In genomic region chr9:13607746-13608445, GRCh38 we compare ENCODE assay signal across 15 cellular contexts.
DNase-seq lines count a peak whose midpoint lies in the region; ATAC-seq, FAIRE-seq and TF ChIP-seq lines count a peak whose summit lies in the region.
"Had no signal": no experiment of that assay in that cellular context is flagged by ENCODE, and none has a peak within 500 bp of the region (broad histone marks: within the 10 kb centered on the region; RNA-seq: fewer than 3 reads in every experiment).

No MANE protein-coding gene starts in this region.

- H3K4me3 ChIP-seq in HAP-1 (peak overlapping the region; percentile 5), astrocyte (ENCODE audit: insufficient read depth, low read depth, low read length) (peak overlapping the region; percentile 50), hepatocyte (no peak overlapping the region)
- H3K4me3 ChIP-seq: mucosa of descending colon, upper lobe of left lung had no signal

- H3K27me3 ChIP-seq in HAP-1 (ENCODE audit: low read depth): no peaks in the 10 kb centered on the region
- no peaks in the 10 kb centered on the region for H3K27me3 ChIP-seq in astrocyte (ENCODE audit: insufficient read depth, low read length)
- H3K27me3 ChIP-seq in hepatocyte: no peaks in the 10 kb centered on the region
- H3K27me3 ChIP-seq: upper lobe of left lung had no signal

- no peaks in the 10 kb centered on the region for H3K27me3 Mint-ChIP-seq in astrocyte (ENCODE audit: low read depth, unreplicated experiment)
- H3K27me3 Mint-ChIP-seq in activated CD4-positive, alpha-beta T cell treated with anti-CD3 and anti-CD28 coated beads, Interleukin-2, amount 10 ng/mL, durations not matched to agents 7 days and 5 days: no peaks in the 10 kb centered on the region

- in situ Hi-C loops in HAP-1 (cut with MboI; ENCODE audit: low sequenced_read_pairs): no loop called here

- peak overlapping the region; percentile 44 for H3K9ac ChIP-seq in astrocyte (ENCODE audit: low read length)

- no peak for FAIRE-seq in astrocyte (lab: Jason Lieb, UNC)
- FAIRE-seq: RCC 7860 had no signal

- no peak for ATAC-seq in GM18907 (IDR thresholded peaks at IDR 0.05; ENCODE audit: unreplicated experiment)
- ATAC-seq: mucosa of descending colon had no signal

- peak; percentile 28 to 29 for DNase-seq in HAP-1 (ENCODE audit: low spot score in 2 of 2)
- DNase-seq in astrocyte (ENCODE audit: low read depth): no peak
- peak; percentile 17 for DNase-seq in hepatocyte (ENCODE audit: low spot score)
- peak; percentile 38 for DNase-seq in putamen (ENCODE audit: low spot score)
- DNase-seq in activated CD4-positive, alpha-beta T cell treated with anti-CD3 and anti-CD28 coated beads, Interleukin-2, amount 10 ng/mL, durations not matched to agents 7 days and 5 days: no peak
- no peak for DNase-seq in NCI-H2196 treated with DMSO at 0.1 percent for 48 hours (lab: John Stamatoyannopoulos, UW; ENCODE audit: unreplicated experiment)
- no peak for DNase-seq in mesenteric fat pad (ENCODE audit: low spot score)
- DNase-seq: activated CD4-positive, alpha-beta T cell treated with anti-CD3 and anti-CD28 coated beads for 4 hours; activated naive CD4-positive, alpha-beta T cell treated with anti-CD3 and anti-CD28 coated beads, Interleukin-2, amount 50 U/mL, for 16 hours; COR-L47; mucosa of descending colon; stimulated activated CD4-positive, alpha-beta T cell treated with anti-CD3 and anti-CD28 coated beads, Interleukin-2, amount 100 ng/mL, for 48 hours; upper lobe of left lung had no signal

- no peaks in the 10 kb centered on the region for H4K20me1 ChIP-seq in astrocyte (ENCODE audit: insufficient read depth, low read length)
- H4K20me1 ChIP-seq in hepatocyte (ENCODE audit: insufficient read depth, poor library complexity, severe bottlenecking): no peaks in the 10 kb centered on the region

- 0 out of 2 replicates have a peak, but pooled peaks cover 5% of the 10 kb centered on the region for H3K9me3 ChIP-seq in HAP-1
- H3K9me3 ChIP-seq in astrocyte (ENCODE audit: insufficient read depth, low read depth, low read length): no peaks in the 10 kb centered on the region
- H3K9me3 ChIP-seq in hepatocyte (ENCODE audit: low read depth): no peaks in the 10 kb centered on the region
- H3K9me3 ChIP-seq: mucosa of descending colon, upper lobe of left lung had no signal

- H3K4me2 ChIP-seq in astrocyte (ENCODE audit: low read length): peak overlapping the region; percentile 81
- peak overlapping the region; percentile 61 for H3K4me2 ChIP-seq in hepatocyte

- WGBS in hepatocyte (ENCODE audit: low lambda C conversion rate, missing lambda C conversion rate): 20% methylated on average over 5 of the region's 5 CpGs

- H3K36me3 ChIP-seq in HAP-1 (replicated peaks) (no peaks in the 10 kb centered on the region), astrocyte (ENCODE audit: insufficient read depth, low read length) (no peaks in the 10 kb centered on the region), hepatocyte (replicated peaks; ENCODE audit: insufficient read depth, low read depth) (no peaks in the 10 kb centered on the region)
- H3K36me3 ChIP-seq: upper lobe of left lung had no signal

- POLR2A ChIA-PET in activated CD4-positive, alpha-beta T cell treated with anti-CD3 and anti-CD28 coated beads, Interleukin-2, amount 10 ng/mL, durations not matched to agents 7 days and 5 days (lab: Charles Lee): interaction anchor here (0.6 kb wide), 1 partner anchor 121 kb away, joined by 4 read pairs; no protein-coding TSS in a partner anchor

- CTCF ChIA-PET in activated CD4-positive, alpha-beta T cell treated with anti-CD3 and anti-CD28 coated beads, Interleukin-2, amount 10 ng/mL, durations not matched to agents 7 days and 5 days (lab: Charles Lee): no interaction called here

- peaks cover 19% of the 10 kb centered on the region for H3K4me1 Mint-ChIP-seq in astrocyte (ENCODE audit: low read depth, unreplicated experiment)
- no peaks in the 10 kb centered on the region for H3K4me1 Mint-ChIP-seq in activated CD4-positive, alpha-beta T cell treated with anti-CD3 and anti-CD28 coated beads, Interleukin-2, amount 10 ng/mL, durations not matched to agents 7 days and 5 days

- no peaks in the 10 kb centered on the region for H3K9me2 ChIP-seq in hepatocyte (replicated peaks; ENCODE audit: insufficient read depth)

- no peaks in the 10 kb centered on the region for H3K9me3 Mint-ChIP-seq in astrocyte (ENCODE audit: unreplicated experiment)
- H3K9me3 Mint-ChIP-seq in activated CD4-positive, alpha-beta T cell treated with anti-CD3 and anti-CD28 coated beads, Interleukin-2, amount 10 ng/mL, durations not matched to agents 7 days and 5 days: peaks cover 4% of the 10 kb centered on the region

- H3K27ac ChIP-seq in astrocyte (ENCODE audit: low read depth, low read length) (no peak overlapping the region), hepatocyte (peak overlapping the region; percentile 84)
- H3K27ac ChIP-seq: upper lobe of left lung had no signal

- TF ChIP-seq CTCF in astrocyte (IDR thresholded peaks at IDR 0.05; ENCODE audit: insufficient read depth, low read depth, low read length) (no peak), hepatocyte (IDR thresholded peaks at IDR 0.05; ENCODE audit: poor library complexity) (no peak)

- peaks cover 18% of the 10 kb centered on the region for H3K4me1 ChIP-seq in HAP-1
- peaks cover 4% of the 10 kb centered on the region for H3K4me1 ChIP-seq in astrocyte (ENCODE audit: insufficient read depth, low read length)
- peaks cover 18% of the 10 kb centered on the region for H3K4me1 ChIP-seq in hepatocyte (ENCODE audit: insufficient read depth)
- H3K4me1 ChIP-seq: upper lobe of left lung had no signal

- no peaks in the 10 kb centered on the region for H3K36me3 Mint-ChIP-seq in astrocyte (ENCODE audit: low read depth, unreplicated experiment)
- no peaks in the 10 kb centered on the region for H3K36me3 Mint-ChIP-seq in activated CD4-positive, alpha-beta T cell treated with anti-CD3 and anti-CD28 coated beads, Interleukin-2, amount 10 ng/mL, durations not matched to agents 7 days and 5 days (ENCODE audit: low read depth)

- H3K79me2 ChIP-seq in astrocyte (ENCODE audit: insufficient read depth, low read length) (no peaks in the 10 kb centered on the region), hepatocyte (no peaks in the 10 kb centered on the region)

- H3K27ac Mint-ChIP-seq in astrocyte (ENCODE audit: unreplicated experiment): peak overlapping the region; percentile 84
- no peak overlapping the region for H3K27ac Mint-ChIP-seq in activated CD4-positive, alpha-beta T cell treated with anti-CD3 and anti-CD28 coated beads, Interleukin-2, amount 10 ng/mL, durations not matched to agents 7 days and 5 days

- H3K4me3 Mint-ChIP-seq in astrocyte (ENCODE audit: unreplicated experiment): no peak overlapping the region
- H3K4me3 Mint-ChIP-seq in activated CD4-positive, alpha-beta T cell treated with anti-CD3 and anti-CD28 coated beads, Interleukin-2, amount 10 ng/mL, durations not matched to agents 7 days and 5 days: no peak overlapping the region

- H2AFZ ChIP-seq in astrocyte (ENCODE audit: low read depth, low read length) (peak overlapping the region; percentile 68), hepatocyte (no peak overlapping the region)

Comparison
In these comparisons a context has a peak if more than half of its experiments do, and no peak if none do; other contexts are left out.
1. DNase-seq: peak in HAP-1 (2 of 2), hepatocyte (single experiment) and putamen (single experiment); none in astrocyte (single experiment), activated CD4-positive, alpha-beta T cell treated with anti-CD3 and anti-CD28 coated beads, Interleukin-2, amount 10 ng/mL, durations not matched to agents 7 days and 5 days (single experiment), NCI-H2196 treated with DMSO at 0.1 percent for 48 hours (single experiment) and mesenteric fat pad (single experiment).